Comparison of ENCODE assay signal across 17 cellular contexts in genomic region chr1:211986628-211987254, GRCh38. TPM values are rescaled to one million over a fixed set of nuclear protein-coding genes. Genes with fewer than 3 reads are reported as not detected.
DNase-seq lines count a peak whose midpoint lies in the region; ATAC-seq and TF ChIP-seq lines count a peak whose summit lies in the region.
"Had no signal": no experiment of that assay in that cellular context is flagged by ENCODE, and none has a peak within 500 bp of the region (broad histone marks: within the 10 kb centered on the region; RNA-seq: fewer than 3 reads in every experiment).

No MANE protein-coding gene starts in this region.

- H3K4me3 ChIP-seq in mucosa of descending colon (no peak overlapping the region), esophagus muscularis mucosa (no peak overlapping the region)

- TF ChIP-seq CTCF in mucosa of descending colon (IDR thresholded peaks at IDR 0.05) (no peak), esophagus muscularis mucosa (IDR thresholded peaks at IDR 0.05) (no peak)

- DNase-seq in activated naive CD8-positive, alpha-beta T cell treated with anti-CD3 and anti-CD28 coated beads, Interleukin-2, amount 50 U/mL, for 24 hours, result no peak
- no peak for DNase-seq in activated naive CD8-positive, alpha-beta T cell treated with anti-CD3 and anti-CD28 coated beads for 36 hours
- DNase-seq in astrocyte of the hippocampus (ENCODE audit: low read depth, low spot score) (peak; percentile 33), mucosa of descending colon (no peak), esophagus muscularis mucosa (ENCODE audit: extremely low spot score) (no peak), foreskin melanocyte (no peak), amniotic stem cell (lab: John Stamatoyannopoulos, UW) (no peak), EL (no peak)
- DNase-seq: Caco-2; CD8-positive, alpha-beta memory T cell; DND-41; GF-D8; HCEC 1CT; HFFc6 had no signal

- H3K36me3 Mint-ChIP-seq in activated naive CD8-positive, alpha-beta T cell treated with anti-CD3 and anti-CD28 coated beads, Interleukin-2, amount 50 U/mL, for 24 hours (ENCODE audit: low read depth), result peaks cover 46% of the 10 kb centered on the region
- H3K36me3 Mint-ChIP-seq in activated naive CD8-positive, alpha-beta T cell treated with anti-CD3 and anti-CD28 coated beads for 36 hours, result peaks cover 26% of the 10 kb centered on the region

- ATAC-seq in activated naive CD8-positive, alpha-beta T cell treated with anti-CD3 and anti-CD28 coated beads, Interleukin-2, amount 50 U/mL, for 24 hours, result peak; percentile 43
- peak; percentile 56 for ATAC-seq in mucosa of descending colon

- no peaks in the 10 kb centered on the region for H3K9me3 ChIP-seq in mucosa of descending colon
- no peaks in the 10 kb centered on the region for H3K9me3 ChIP-seq in esophagus muscularis mucosa
- H3K9me3 ChIP-seq: Caco-2 had no signal

- WGBS in esophagus muscularis mucosa, result 98% methylated on average over 7 of the region's 7 CpGs

- no peaks in the 10 kb centered on the region for H3K36me3 ChIP-seq in mucosa of descending colon (ENCODE audit: low read depth)
- peaks cover 0 to 30% (median 19%) of the 10 kb centered on the region in 4 donors for H3K36me3 ChIP-seq in esophagus muscularis mucosa

- TF ChIP-seq POLR2A in esophagus muscularis mucosa (IDR thresholded peaks at IDR 0.05; ENCODE audit: low read depth), result no peak

- H3K27me3 ChIP-seq in esophagus muscularis mucosa, result no peaks in the 10 kb centered on the region

- no peak overlapping the region for H3K4me3 Mint-ChIP-seq in activated naive CD8-positive, alpha-beta T cell treated with anti-CD3 and anti-CD28 coated beads, Interleukin-2, amount 50 U/mL, for 24 hours
- H3K4me3 Mint-ChIP-seq in activated naive CD8-positive, alpha-beta T cell treated with anti-CD3 and anti-CD28 coated beads for 36 hours, result no peak overlapping the region
- H3K4me3 Mint-ChIP-seq: CD14-positive monocyte; CD8-positive, alpha-beta memory T cell; HFFc6 had no signal

- H3K27ac ChIP-seq in esophagus muscularis mucosa (replicated peaks in 1 of 4), result no peak overlapping the region
- H3K27ac ChIP-seq: 22Rv1 had no signal

- intact Hi-C loops in mucosa of descending colon (cut with DNase I, micrococcal nuclease) (no loop called here), esophagus muscularis mucosa (cut with DNase I) (no loop called here)

- peaks cover 13% of the 10 kb centered on the region for H3K4me1 Mint-ChIP-seq in activated naive CD8-positive, alpha-beta T cell treated with anti-CD3 and anti-CD28 coated beads, Interleukin-2, amount 50 U/mL, for 24 hours
- peaks cover 7% of the 10 kb centered on the region for H3K4me1 Mint-ChIP-seq in activated naive CD8-positive, alpha-beta T cell treated with anti-CD3 and anti-CD28 coated beads for 36 hours
- H3K4me1 Mint-ChIP-seq: CD14-positive monocyte had no signal

- no peaks in the 10 kb centered on the region for H3K9me3 Mint-ChIP-seq in activated naive CD8-positive, alpha-beta T cell treated with anti-CD3 and anti-CD28 coated beads, Interleukin-2, amount 50 U/mL, for 24 hours
- H3K9me3 Mint-ChIP-seq in activated naive CD8-positive, alpha-beta T cell treated with anti-CD3 and anti-CD28 coated beads for 36 hours, result no peaks in the 10 kb centered on the region
- H3K9me3 Mint-ChIP-seq: CD14-positive monocyte; CD8-positive, alpha-beta memory T cell; HFFc6; IgD-negative memory B cell had no signal

- TF ChIP-seq EP300 in esophagus muscularis mucosa (IDR thresholded peaks at IDR 0.05), result no peak

- H3K27ac Mint-ChIP-seq in activated naive CD8-positive, alpha-beta T cell treated with anti-CD3 and anti-CD28 coated beads, Interleukin-2, amount 50 U/mL, for 24 hours, result peak overlapping the region; percentile 31
- no peak overlapping the region for H3K27ac Mint-ChIP-seq in activated naive CD8-positive, alpha-beta T cell treated with anti-CD3 and anti-CD28 coated beads for 36 hours
- H3K27ac Mint-ChIP-seq: HFFc6, IgD-negative memory B cell had no signal

- H3K4me1 ChIP-seq in mucosa of descending colon (ENCODE audit: low read depth) (no peaks in the 10 kb centered on the region), esophagus muscularis mucosa (no peaks in the 10 kb centered on the region)

- H3K27me3 Mint-ChIP-seq in activated naive CD8-positive, alpha-beta T cell treated with anti-CD3 and anti-CD28 coated beads, Interleukin-2, amount 50 U/mL, for 24 hours, result no peaks in the 10 kb centered on the region
- no peaks in the 10 kb centered on the region for H3K27me3 Mint-ChIP-seq in activated naive CD8-positive, alpha-beta T cell treated with anti-CD3 and anti-CD28 coated beads for 36 hours
- H3K27me3 Mint-ChIP-seq: CD8-positive, alpha-beta memory T cell; IgD-negative memory B cell had no signal

RNA-seq across cellular contexts. Expression of gene INTS7, which starts 48.6 kb away (rescaled TPM):
- total RNA-seq in activated naive CD8-positive, alpha-beta T cell treated with anti-CD3 and anti-CD28 coated beads for 36 hours, result 10 to 100 TPM; 27.6 to 29.4 TPM
- total RNA-seq in mucosa of descending colon (10 to 100 TPM; 13.3 to 16.0 (median 13.3) TPM), esophagus muscularis mucosa (10 to 100 TPM in 2 of 4 donors, 1 to 10 TPM in 2; 6.0 to 15.4 (median 11.0) TPM)

RNA-seq across cellular contexts. Expression of gene DTL, which starts 48.8 kb away (rescaled TPM):
- 100 to 1,000 TPM; 101 to 104 TPM for total RNA-seq in activated naive CD8-positive, alpha-beta T cell treated with anti-CD3 and anti-CD28 coated beads for 36 hours
- total RNA-seq in mucosa of descending colon, result 10 to 100 TPM in 1 of 3 donors, 1 to 10 TPM in 2; 1.4 to 12.0 (median 3.2) TPM
- total RNA-seq in esophagus muscularis mucosa, result under 1 TPM in 3 of 4 donors, not detected in 1; 0.06 to 0.17 (median 0.17) TPM

Comparison
In these comparisons a context has a peak if more than half of its experiments do, and no peak if none do; other contexts are left out.
1. RNA of gene DTL, which starts 48.8 kb away (total RNA-seq): 101 to 104 TPM in activated naive CD8-positive, alpha-beta T cell treated with anti-CD3 and anti-CD28 coated beads for 36 hours; 1.4 to 12.0 TPM in mucosa of descending colon and 0.06 to 0.17 TPM in esophagus muscularis mucosa; every median in the first group is over 4 times any median in the second.